In genomic region chr4:6019316-6020263, GRCh38 we compare ENCODE assay signal across 8 cellular contexts. TPM values are rescaled to one million over a fixed set of nuclear protein-coding genes. Genes with fewer than 3 reads are reported as not detected.
DNase-seq lines count a peak whose midpoint lies in the region; ATAC-seq, FAIRE-seq and TF ChIP-seq lines count a peak whose summit lies in the region.

No MANE protein-coding gene starts in this region.

- no peak overlapping the region for H3K27ac Mint-ChIP-seq in CD8-positive, alpha-beta T cell
- no peak overlapping the region for H3K27ac Mint-ChIP-seq in astrocyte (ENCODE audit: unreplicated experiment)

- CTCF ChIA-PET in CD8-positive, alpha-beta T cell (lab: Charles Lee) = interaction anchor here (1.0 to 1.5 kb wide), 3 partner anchors 9 to 26 kb away, joined by 3 to 4 read pairs (median 3); no protein-coding TSS in a partner anchor

- no peaks in the 10 kb centered on the region for H3K79me2 ChIP-seq in astrocyte (ENCODE audit: insufficient read depth, low read length)

- no peaks in the 10 kb centered on the region for H3K36me3 ChIP-seq in CD8-positive, alpha-beta T cell (ENCODE audit: insufficient read depth, low read length)
- no peaks in the 10 kb centered on the region for H3K36me3 ChIP-seq in astrocyte (ENCODE audit: insufficient read depth, low read length)
- no peaks in the 10 kb centered on the region for H3K36me3 ChIP-seq in suprapubic skin

- POLR2A ChIA-PET in CD8-positive, alpha-beta T cell (lab: Charles Lee) = no interaction called here

- H3K4me1 Mint-ChIP-seq in CD8-positive, alpha-beta T cell (ENCODE audit: low read depth) = no peaks in the 10 kb centered on the region
- H3K4me1 Mint-ChIP-seq in astrocyte (ENCODE audit: low read depth, unreplicated experiment) = peaks cover 11% of the 10 kb centered on the region

- no peaks in the 10 kb centered on the region for H3K9me3 Mint-ChIP-seq in CD8-positive, alpha-beta T cell
- peaks cover 4% of the 10 kb centered on the region for H3K9me3 Mint-ChIP-seq in astrocyte (ENCODE audit: unreplicated experiment)

- H3K4me3 Mint-ChIP-seq in CD8-positive, alpha-beta T cell = no peak overlapping the region
- no peak overlapping the region for H3K4me3 Mint-ChIP-seq in astrocyte (ENCODE audit: unreplicated experiment)

- H3K4me1 ChIP-seq in CD8-positive, alpha-beta T cell (ENCODE audit: insufficient read depth, low read length) = no peaks in the 10 kb centered on the region
- no peaks in the 10 kb centered on the region for H3K4me1 ChIP-seq in astrocyte (ENCODE audit: insufficient read depth, low read length)
- peaks cover 3% of the 10 kb centered on the region for H3K4me1 ChIP-seq in suprapubic skin

- no peaks in the 10 kb centered on the region for H3K27me3 ChIP-seq in CD8-positive, alpha-beta T cell (ENCODE audit: insufficient read depth, low read length)
- H3K27me3 ChIP-seq in astrocyte (ENCODE audit: insufficient read depth, low read length) = peaks cover 2% of the 10 kb centered on the region
- peaks cover 27% of the 10 kb centered on the region for H3K27me3 ChIP-seq in suprapubic skin

- no peak for ATAC-seq in CD8-positive, alpha-beta T cell
- no peak for ATAC-seq in HG03025 (IDR thresholded peaks at IDR 0.05; ENCODE audit: low FRiP score, unreplicated experiment)

- no peak for TF ChIP-seq POLR2A in suprapubic skin (IDR thresholded peaks at IDR 0.05)

- TF ChIP-seq CTCF in CD8-positive, alpha-beta T cell (IDR thresholded peaks at IDR 0.05) = peak; percentile 69
- TF ChIP-seq CTCF in astrocyte (IDR thresholded peaks at IDR 0.05; ENCODE audit: insufficient read depth, low read depth, low read length) (peak; percentile 77), suprapubic skin (IDR thresholded peaks at IDR 0.05) (peak; percentile 28 to 81)

- no peak for FAIRE-seq in astrocyte (lab: Jason Lieb, UNC)

- no peak overlapping the region for H2AFZ ChIP-seq in astrocyte (ENCODE audit: low read depth, low read length)

- no peak overlapping the region for H3K27ac ChIP-seq in CD8-positive, alpha-beta T cell (ENCODE audit: low read depth, low read length)
- no peak overlapping the region for H3K27ac ChIP-seq in astrocyte (ENCODE audit: low read depth, low read length)
- H3K27ac ChIP-seq in suprapubic skin = no peak overlapping the region

- no peaks in the 10 kb centered on the region for H4K20me1 ChIP-seq in astrocyte (ENCODE audit: insufficient read depth, low read length)

- no peak overlapping the region for H3K9ac ChIP-seq in astrocyte (ENCODE audit: low read length)

- no peak overlapping the region for H3K4me3 ChIP-seq in CD8-positive, alpha-beta T cell (ENCODE audit: low read depth, low read length)
- no peak overlapping the region for H3K4me3 ChIP-seq in astrocyte (ENCODE audit: insufficient read depth, low read depth, low read length)
- no peak overlapping the region for H3K4me3 ChIP-seq in suprapubic skin

- peak in 2 of 7 experiments; percentile 11 to 22 for DNase-seq in CD8-positive, alpha-beta T cell
- DNase-seq in GM04504 (ENCODE audit: low read depth) (peak; percentile 8), NCI-H2029 (lab: John Stamatoyannopoulos, UW) (peak; percentile 20), astrocyte (ENCODE audit: low read depth) (peak; percentile 2), inferior parietal cortex (ENCODE audit: extremely low spot score) (peak; percentile 82), suprapubic skin (ENCODE audit: low spot score in 2 of 2) (no peak), T1000 (lab: John Stamatoyannopoulos, UW) (no peak)

- H3K36me3 Mint-ChIP-seq in CD8-positive, alpha-beta T cell = no peaks in the 10 kb centered on the region
- H3K36me3 Mint-ChIP-seq in astrocyte (ENCODE audit: low read depth, unreplicated experiment) = no peaks in the 10 kb centered on the region

- WGBS in suprapubic skin = 37% methylated on average over 22 of the region's 22 CpGs

- intact Hi-C loops in CD8-positive, alpha-beta T cell (cut with DNase I, micrococcal nuclease) = no loop called here

- peaks cover 11% of the 10 kb centered on the region for H3K27me3 Mint-ChIP-seq in CD8-positive, alpha-beta T cell (ENCODE audit: low read depth)
- H3K27me3 Mint-ChIP-seq in astrocyte (ENCODE audit: low read depth, unreplicated experiment) = peaks cover 26% of the 10 kb centered on the region

- no peaks in the 10 kb centered on the region for H3K9me3 ChIP-seq in CD8-positive, alpha-beta T cell (ENCODE audit: low read length)
- H3K9me3 ChIP-seq in astrocyte (ENCODE audit: insufficient read depth, low read depth, low read length) (no peaks in the 10 kb centered on the region), suprapubic skin (no peaks in the 10 kb centered on the region)

- no peak overlapping the region for H3K4me2 ChIP-seq in astrocyte (ENCODE audit: low read length)

- no peak for TF ChIP-seq EP300 in suprapubic skin (IDR thresholded peaks at IDR 0.05)

RNA-seq across cellular contexts. Expression of gene C4orf50, which starts 1.4 kb away (rescaled TPM):
- under 1 TPM; 0.22 to 0.27 TPM for total RNA-seq in CD8-positive, alpha-beta T cell
- total RNA-seq in astrocyte (0.16 and 0.17 TPM in 2 replicates), suprapubic skin (not detected)

Comparison
In these comparisons a context has a peak if more than half of its experiments do, and no peak if none do; other contexts are left out.
1. DNase-seq: peak in GM04504 (single experiment), NCI-H2029 (single experiment), astrocyte (single experiment) and inferior parietal cortex (single experiment); none in suprapubic skin (0 of 2) and T1000 (single experiment).
2. Peak in every context shown above with its lines, with median percentiles within 50 percentile points of each other: CTCF ChIP-seq.